8 cellular contexts compared by ENCODE assay signal in genomic region chr18:35355140-35355618, GRCh38. TPM values are rescaled to one million over a fixed set of nuclear protein-coding genes. Genes with fewer than 3 reads are reported as not detected.
DNase-seq lines count a peak whose midpoint lies in the region; ATAC-seq and TF ChIP-seq lines count a peak whose summit lies in the region.

No MANE protein-coding gene starts in this region.

- H3K4me3 ChIP-seq in astrocyte of the spinal cord (ENCODE audit: low read depth, low read length): peak overlapping the region; percentile 19

- ATAC-seq in HG02642 (IDR thresholded peaks at IDR 0.05; ENCODE audit: poor library complexity, unreplicated experiment) (peak; percentile 97), T-helper 17 cell (peak; percentile 99), sciatic nerve (peak; percentile 98)

- DNase-seq in GM13976 (ENCODE audit: low spot score) (peak; percentile 52), NCI-H1436 (lab: John Stamatoyannopoulos, UW) (peak; percentile 29), T-helper 17 cell (peak; percentile 29 to 40 (median 31)), astrocyte of the spinal cord (ENCODE audit: low read depth, low spot score) (peak; percentile 86), hippocampal formation (lab: John Stamatoyannopoulos, UW) (peak; percentile 81 to 92), sciatic nerve (ENCODE audit: low spot score) (peak; percentile 82), T1000 (lab: John Stamatoyannopoulos, UW) (no peak)

- TF ChIP-seq CTCF in GM13976 (IDR thresholded peaks at IDR 0.05; ENCODE audit: borderline replicate concordance, control extremely low read depth, extremely low read depth, insufficient read depth, missing control alignments) (peak; percentile 56), astrocyte of the spinal cord (IDR thresholded peaks at IDR 0.05; ENCODE audit: low read depth, low read length) (peak; percentile 82)

- peaks cover 2% of the 10 kb centered on the region for H3K36me3 Mint-ChIP-seq in T-helper 17 cell (ENCODE audit: low read depth)

- no peak overlapping the region for H3K27ac Mint-ChIP-seq in T-helper 17 cell

- no peak overlapping the region for H3K4me3 Mint-ChIP-seq in T-helper 17 cell

- in situ Hi-C loops in GM13976 (cut with MboI; ENCODE audit: low sequenced_read_pairs, unreplicated experiment): loop anchor here (10.0 kb wide), 1 partner anchor 350 kb away; no protein-coding TSS in a partner anchor
- in situ Hi-C loops in astrocyte of the spinal cord (cut with HindIII; ENCODE audit: low sequenced_read_pairs): no loop called here

- intact Hi-C loops in sciatic nerve (cut with DNase I): no loop called here

- H3K27me3 Mint-ChIP-seq in T-helper 17 cell: no peaks in the 10 kb centered on the region

- H3K4me1 Mint-ChIP-seq in T-helper 17 cell: peaks cover 4% of the 10 kb centered on the region

- no peaks in the 10 kb centered on the region for H3K9me3 ChIP-seq in T-helper 17 cell (ENCODE audit: control insufficient read depth, low read length, poor library complexity, severe bottlenecking)

RNA-seq across cellular contexts. Expression of gene ZNF24, which starts 11.0 kb away (rescaled TPM):
- total RNA-seq in T-helper 17 cell (10 to 100 TPM; 59.9 to 67.4 TPM), sciatic nerve (71.0 TPM)

RNA-seq across cellular contexts. Expression of gene ZNF396, which starts 22.0 kb away (rescaled TPM):
- under 1 TPM; 0.26 to 0.30 TPM for total RNA-seq in T-helper 17 cell
- 4.1 TPM for total RNA-seq in sciatic nerve
